21 cellular contexts compared by ENCODE assay signal in genomic region chr6:37684801-37685200, GRCh38.
"Had no signal": no experiment of that assay in that cellular context is flagged by ENCODE, and none has a peak within 500 bp of the region (broad histone marks: within the 10 kb centered on the region; RNA-seq: fewer than 3 reads in every experiment).

No MANE protein-coding gene starts in this region.

- H3K27ac Mint-ChIP-seq: stimulated activated effector memory CD8-positive, alpha-beta T cell treated with anti-CD3 and anti-CD28 coated beads, Interleukin-12 subunit alpha, Interleukin-12 subunit beta, amount 100 ng/mL, for 72 hours; stimulated activated naive CD8-positive, alpha-beta T cell treated with anti-CD3 and anti-CD28 coated beads, Interleukin-15, Interleukin-2, amounts not matched to agents 100 ng/mL and 50 ng/mL, for 24 hours had no signal

- H2AFZ ChIP-seq: hepatocyte had no signal

- H3K4me2 ChIP-seq: hepatocyte, smooth muscle cell had no signal

- H3K27me3 ChIP-seq: esophagus squamous epithelium, hepatocyte, right atrium auricular region, testis, tibial nerve, upper lobe of right lung, vagina had no signal

- ATAC-seq: foreskin keratinocyte; left cardiac atrium; naive thymus-derived CD8-positive, alpha-beta T cell; stimulated activated effector memory CD8-positive, alpha-beta T cell treated with anti-CD3 and anti-CD28 coated beads, Interleukin-12 subunit alpha, Interleukin-12 subunit beta, amount 100 ng/mL, for 72 hours; upper lobe of right lung had no signal

- H3K4me1 Mint-ChIP-seq: stimulated activated effector memory CD8-positive, alpha-beta T cell treated with anti-CD3 and anti-CD28 coated beads, Interleukin-12 subunit alpha, Interleukin-12 subunit beta, amount 100 ng/mL, for 72 hours had no signal

- H3K9me3 Mint-ChIP-seq: naive thymus-derived CD8-positive, alpha-beta T cell; stimulated activated effector memory CD8-positive, alpha-beta T cell treated with anti-CD3 and anti-CD28 coated beads, Interleukin-12 subunit alpha, Interleukin-12 subunit beta, amount 100 ng/mL, for 72 hours; stimulated activated naive CD8-positive, alpha-beta T cell treated with anti-CD3 and anti-CD28 coated beads, Interleukin-15, Interleukin-2, amounts not matched to agents 100 ng/mL and 50 ng/mL, for 24 hours had no signal

- H3K36me3 ChIP-seq: esophagus squamous epithelium, left ventricle myocardium inferior, neutrophil, right atrium auricular region, tibial nerve, upper lobe of right lung, vagina had no signal

- H3K4me3 Mint-ChIP-seq: naive thymus-derived CD8-positive, alpha-beta T cell; stimulated activated effector memory CD8-positive, alpha-beta T cell treated with anti-CD3 and anti-CD28 coated beads, Interleukin-12 subunit alpha, Interleukin-12 subunit beta, amount 100 ng/mL, for 72 hours; stimulated activated naive CD8-positive, alpha-beta T cell treated with anti-CD3 and anti-CD28 coated beads, Interleukin-15, Interleukin-2, amounts not matched to agents 100 ng/mL and 50 ng/mL, for 24 hours had no signal

- H3K4me1 ChIP-seq: foreskin keratinocyte, left ventricle myocardium inferior, upper lobe of right lung had no signal

- DNase-seq: dermis blood vessel endothelial cell; esophagus squamous epithelium; foreskin keratinocyte; head of caudate nucleus; kidney; left cardiac atrium; left ventricle myocardium inferior; naive thymus-derived CD8-positive, alpha-beta T cell; stimulated activated CD4-positive, alpha-beta T cell treated with anti-CD3 and anti-CD28 coated beads, Interleukin-2, amount 100 ng/mL, for 48 hours; stimulated activated CD8-positive, alpha-beta memory T cell treated with anti-CD3 and anti-CD28 coated beads, Interleukin-4, amount 100 ng/mL, for 48 hours; testis; upper lobe of right lung had no signal

- H3K27ac ChIP-seq: esophagus squamous epithelium, foreskin keratinocyte, hepatocyte, left ventricle myocardium inferior, neutrophil, right atrium auricular region, testis, tibial nerve, upper lobe of right lung, vagina had no signal

- H3K9me3 ChIP-seq: esophagus squamous epithelium, left ventricle myocardium inferior, neutrophil, right atrium auricular region, testis, tibial nerve, upper lobe of right lung, vagina had no signal

- H3K36me3 Mint-ChIP-seq: naive thymus-derived CD8-positive, alpha-beta T cell; stimulated activated effector memory CD8-positive, alpha-beta T cell treated with anti-CD3 and anti-CD28 coated beads, Interleukin-12 subunit alpha, Interleukin-12 subunit beta, amount 100 ng/mL, for 72 hours had no signal

- H3K4me3 ChIP-seq: esophagus squamous epithelium, hepatocyte, left ventricle myocardium inferior, lung, right atrium auricular region, smooth muscle cell, testis, tibial nerve, upper lobe of right lung, vagina had no signal
